In genomic region chr2:168455692-168456525, GRCh38 we compare ENCODE assay signal across 1 cellular context.
TF ChIP-seq lines count a peak whose summit lies in the region.

TSS of gene CERS6 (plus strand) at chr2:168456272. CDS start at chr2:168456449, 177 bp downstream.

TF ChIP-seq in HepG2, 621 proteins besides CTCF, POLR2A, EP300 and RAD21 (continued from another document and continues in another):
- TF ChIP-seq SNRNP70 (IDR thresholded peaks at IDR 0.05; ENCODE audit: low read depth, low read length): no peak
- TF ChIP-seq ZNF574 (CRISPR knock-in tag; IDR thresholded peaks at IDR 0.05): peak; percentile 91
- no peak for TF ChIP-seq ATF1 (CRISPR knock-in tag; IDR thresholded peaks at IDR 0.05)
- TF ChIP-seq SAP130 (CRISPR knock-in tag; IDR thresholded peaks at IDR 0.05; ENCODE audit: low read depth): peak; percentile 82
- peak; percentile 97 for TF ChIP-seq CERS6 (CRISPR knock-in tag; IDR thresholded peaks at IDR 0.05)
- TF ChIP-seq ZBTB37 (CRISPR knock-in tag; IDR thresholded peaks at IDR 0.05): no peak
- peak in 1 of 2 experiments; percentile 78; a peak in 3 of 4 replicates for TF ChIP-seq HMGXB4 (CRISPR knock-in tag; IDR thresholded peaks at IDR 0.05; ENCODE audit: borderline replicate concordance in 1 of 2, low read depth in 1 of 2)
- peak; percentile 83 for TF ChIP-seq DRAP1 (CRISPR knock-in tag; IDR thresholded peaks at IDR 0.05)
- no peak for TF ChIP-seq PRPF4 (IDR thresholded peaks at IDR 0.05; ENCODE audit: low read depth, low read length, poor library complexity, severe bottlenecking)
- peak; percentile 99 for TF ChIP-seq ZNF564 (CRISPR knock-in tag; IDR thresholded peaks at IDR 0.05)
- peak; percentile 93; the same call in 1 of the 2 replicates for TF ChIP-seq ZNF205 (CRISPR knock-in tag; IDR thresholded peaks at IDR 0.05)
- TF ChIP-seq ZNF512 (CRISPR knock-in tag; IDR thresholded peaks at IDR 0.05): no peak
- peak; percentile 56; the same call in 1 of the 2 replicates for TF ChIP-seq ZNF816 (CRISPR knock-in tag; IDR thresholded peaks at IDR 0.05; ENCODE audit: borderline replicate concordance)
- TF ChIP-seq RBM39 (IDR thresholded peaks at IDR 0.05; ENCODE audit: low read depth, low read length, poor library complexity, severe bottlenecking): no peak
- TF ChIP-seq TAF1 (CRISPR knock-in tag; IDR thresholded peaks at IDR 0.05): peak; percentile 88
- peak; percentile 96 for TF ChIP-seq ZFYVE20 (CRISPR knock-in tag; IDR thresholded peaks at IDR 0.05; ENCODE audit: borderline replicate concordance, low read depth)
- TF ChIP-seq PHB2 (IDR thresholded peaks at IDR 0.05; ENCODE audit: partially characterized antibody): no peak
- peak; percentile 84; the same call in 1 of the 2 replicates for TF ChIP-seq E2F2 (CRISPR knock-in tag; IDR thresholded peaks at IDR 0.05; ENCODE audit: borderline replicate concordance)
- TF ChIP-seq CREB1 (IDR thresholded peaks at IDR 0.05): peak; percentile 73
- no peak for TF ChIP-seq CREB1 (CRISPR knock-in tag; IDR thresholded peaks at IDR 0.05)
- no peak for TF ChIP-seq CEBPZ (IDR thresholded peaks at IDR 0.05; ENCODE audit: low read length)
- 0 out of 2 replicates have a peak, but pooled peaks have one; percentile 20 for TF ChIP-seq ZFP90 (CRISPR knock-in tag; IDR thresholded peaks at IDR 0.05; ENCODE audit: borderline replicate concordance)
- TF ChIP-seq SOX5 (CRISPR knock-in tag; IDR thresholded peaks at IDR 0.05; ENCODE audit: borderline replicate concordance): peak; percentile 73
- TF ChIP-seq ATF5 (CRISPR knock-in tag; IDR thresholded peaks at IDR 0.05; ENCODE audit: low read depth): peak; percentile 82
- peak; percentile 85 for TF ChIP-seq ARID5B (CRISPR knock-in tag; IDR thresholded peaks at IDR 0.05)
- TF ChIP-seq DNMT1 (CRISPR knock-in tag; IDR thresholded peaks at IDR 0.05): peak; percentile 88; the same call in 1 of the 2 replicates
- TF ChIP-seq ZNF451 (CRISPR knock-in tag; IDR thresholded peaks at IDR 0.05): peak; percentile 99
- TF ChIP-seq MED8 (CRISPR knock-in tag; IDR thresholded peaks at IDR 0.05; ENCODE audit: insufficient replicate concordance): peak; percentile 80
- peak; percentile 79 for TF ChIP-seq TEAD3 (CRISPR knock-in tag; optimal IDR thresholded peaks at IDR 0.05; ENCODE audit: borderline replicate concordance)
- 0 out of 2 replicates have a peak, but pooled peaks have one; percentile 79 for TF ChIP-seq ATF6 (CRISPR knock-in tag; conservative IDR thresholded peaks at IDR 0.05)
- peak; percentile 94 for TF ChIP-seq IKZF5 (CRISPR knock-in tag; IDR thresholded peaks at IDR 0.05)
